25 cellular contexts compared by ENCODE assay signal in the genomic region with DNA sequence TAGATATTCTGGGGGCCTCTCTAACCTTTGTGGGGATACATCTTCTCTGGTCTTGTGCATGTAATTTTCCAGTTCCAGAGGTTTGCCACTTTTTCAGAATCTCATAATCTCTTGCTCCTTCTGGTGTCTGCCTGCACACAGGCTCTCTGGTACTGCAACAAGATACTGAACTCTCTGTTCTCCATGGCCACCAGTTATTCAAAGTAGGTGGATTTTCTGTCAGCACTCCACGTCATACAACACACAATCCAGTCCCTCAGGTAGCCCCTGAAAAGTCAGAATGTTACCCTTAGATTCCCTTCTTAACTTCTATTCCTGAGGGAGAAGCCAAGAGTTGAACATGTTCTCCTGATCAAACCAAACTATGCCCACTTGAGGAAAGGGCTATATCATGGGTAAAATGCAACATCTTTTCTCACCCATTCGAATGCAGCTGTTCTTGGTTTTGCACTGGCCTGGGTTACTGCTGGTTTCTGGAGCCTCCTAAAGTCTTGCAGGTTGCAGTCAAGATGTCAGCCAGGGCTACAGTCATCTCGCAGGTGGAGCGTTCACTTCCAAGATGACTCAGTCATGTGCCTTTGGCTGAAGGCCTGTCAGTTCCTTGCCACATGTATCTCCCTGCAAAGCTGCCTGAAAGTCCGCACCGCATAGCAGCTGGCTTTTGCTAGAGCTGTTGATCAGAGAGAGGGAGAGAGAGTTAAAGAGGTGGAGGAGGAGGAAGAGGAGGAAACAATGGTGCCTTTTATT. TPM values are rescaled to one million over a fixed set of nuclear protein-coding genes. Genes with fewer than 3 reads are reported as not detected.
DNase-seq lines count a peak whose midpoint lies in the region; ATAC-seq and TF ChIP-seq lines count a peak whose summit lies in the region.
"Had no signal": no experiment of that assay in that cellular context is flagged by ENCODE, and none has a peak within 500 bp of the region (broad histone marks: within the 10 kb centered on the region; RNA-seq: fewer than 3 reads in every experiment).

No MANE protein-coding gene starts in this region.

- H3K27me3 ChIP-seq in dorsolateral prefrontal cortex: peaks cover 0 to 39% (median 5%) of the 10 kb centered on the region in 45 donors
- H3K27me3 ChIP-seq in GM23248 (replicated peaks; ENCODE audit: insufficient read depth): no peaks in the 10 kb centered on the region
- H3K27me3 ChIP-seq in stomach: no peaks in the 10 kb centered on the region
- H3K27me3 ChIP-seq: Peyer's patch had no signal

- H3K36me3 ChIP-seq in GM23248 (ENCODE audit: low read depth) (no peaks in the 10 kb centered on the region), stomach (no peaks in the 10 kb centered on the region)
- H3K36me3 ChIP-seq: Peyer's patch had no signal

- no peak overlapping the region for H2AFZ ChIP-seq in GM23248

- H3K9ac ChIP-seq in GM23248: no peak overlapping the region

- TF ChIP-seq CTCF in dorsolateral prefrontal cortex (IDR thresholded peaks at IDR 0.05 in 54 of 56, conservative IDR thresholded peaks at IDR 0.05 in 2 of 56; ENCODE audit: low read depth in 1 of 56, partially characterized antibody in 56 of 56) (no peak), stomach (IDR thresholded peaks at IDR 0.05) (no peak)

- ATAC-seq in GM19023 (IDR thresholded peaks at IDR 0.05; ENCODE audit: unreplicated experiment) (peak; percentile 74), HG02759 (IDR thresholded peaks at IDR 0.05; ENCODE audit: unreplicated experiment) (peak; percentile 65), HG03460 (IDR thresholded peaks at IDR 0.05; ENCODE audit: unreplicated experiment) (peak; percentile 28), esophagus mucosa (peak; percentile 49)
- ATAC-seq: Right ventricle myocardium inferior had no signal

- no peak overlapping the region for H3K27ac ChIP-seq in dorsolateral prefrontal cortex
- no peak overlapping the region for H3K27ac ChIP-seq in GM23248
- no peak overlapping the region for H3K27ac ChIP-seq in stomach
- H3K27ac ChIP-seq: Peyer's patch, SK-N-MC had no signal

- intact Hi-C loops in dorsolateral prefrontal cortex (cut with DNase I): no loop called here
- intact Hi-C loops in stomach (cut with DNase I; ENCODE audit: low total_unique reads): no loop called here

- H3K9me2 ChIP-seq in GM23248 (ENCODE audit: insufficient read depth): no peaks in the 10 kb centered on the region

- H3K9me3 ChIP-seq in GM23248 (ENCODE audit: low read depth) (no peaks in the 10 kb centered on the region), stomach (peaks cover 0 to 10% (median 4%) of the 10 kb centered on the region in 4 donors)

- no peaks in the 10 kb centered on the region for H3F3A ChIP-seq in GM23248 (ENCODE audit: insufficient read depth)

- no peak for TF ChIP-seq EP300 in stomach (IDR thresholded peaks at IDR 0.05)

- WGBS in GM23248 (ENCODE audit: low coverage in 1 of 2, low lambda C conversion rate in 2 of 2, missing lambda C conversion rate in 2 of 2), 2 experiments: 22 to 26% methylated on average over 6 of the region's 6 CpGs
- 58 to 66% (median 62%) methylated on average over 6 of the region's 6 CpGs for WGBS in stomach, 5 donors

- H3K4me1 ChIP-seq in GM23248 (ENCODE audit: insufficient read depth): no peaks in the 10 kb centered on the region
- no peaks in the 10 kb centered on the region for H3K4me1 ChIP-seq in stomach
- H3K4me1 ChIP-seq: Peyer's patch had no signal

- H3K4me3 ChIP-seq in dorsolateral prefrontal cortex (no peak overlapping the region), GM23248 (no peak overlapping the region), stomach (no peak overlapping the region)
- H3K4me3 ChIP-seq: Peyer's patch, SK-N-MC had no signal

- DNase-seq in HuH-7.5 (ENCODE audit: low spot score): no peak
- DNase-seq in dorsolateral prefrontal cortex: no peak
- no peak for DNase-seq in GM23248
- DNase-seq in stomach: no peak
- DNase-seq: ACHN, AML-193, COR-L47, HFFc6, Kasumi-1, MM.1S, NCI-H1105, NCI-H1694, NCI-H2107, NCI-H2227 treated with DMSO at 0.1 percent for 48 hours, NCI-H524, Peyer's patch had no signal

- no peaks in the 10 kb centered on the region for H3K79me2 ChIP-seq in GM23248 (ENCODE audit: insufficient read depth)

- no peak for TF ChIP-seq POLR2A in stomach (IDR thresholded peaks at IDR 0.05)

- H3K4me2 ChIP-seq in GM23248 (ENCODE audit: unreplicated experiment): no peak overlapping the region

- in situ Hi-C loops in GM23248 (cut with MboI): no loop called here

- no peaks in the 10 kb centered on the region for H4K20me1 ChIP-seq in GM23248 (ENCODE audit: insufficient read depth)

RNA-seq across cellular contexts. Expression of gene TUBA3C, which starts 57.7 kb away (rescaled TPM):
- total RNA-seq in esophagus mucosa (not detected), dorsolateral prefrontal cortex (not detected), stomach (not detected)
- total RNA-seq in GM23248 (2014; rRNA removed; shearing (Covaris generic)): not detected in 2 replicates
- polyA plus RNA-seq in GM23248 (2016; fragmentation: Nextera tagmentation; extraction: Ambion mirVana) (not detected in 2 replicates), stomach (under 1 TPM in 2 of 3 donors, not detected in 1; 0.13 to 0.25 TPM)
- total RNA-seq: H1, HFFc6, Peyer's patch had no signal
- polyA plus RNA-seq: CD14-positive monocyte, H1, IgD-negative memory B cell had no signal
